Comparison of ENCODE assay signal across 18 cellular contexts in genomic region chr12:112167031-112167461, GRCh38.
"Had no signal": no experiment of that assay in that cellular context is flagged by ENCODE, and none has a peak within 500 bp of the region (broad histone marks: within the 10 kb centered on the region; RNA-seq: fewer than 3 reads in every experiment).

No MANE protein-coding gene starts in this region.

- H3K27me3 ChIP-seq: ascending aorta, esophagus muscularis mucosa, heart right ventricle, upper lobe of right lung had no signal

- DNase-seq: activated T-cell treated with anti-CD3 and anti-CD28 coated beads, Interleukin-2, amount 50 U/mL, for 1 hour; cerebellar nuclear complex; effector CD4-positive, alpha-beta T cell; heart right ventricle; psoas muscle; right cardiac atrium; small intestine; stimulated activated CD4-positive, alpha-beta T cell treated with anti-CD3 and anti-CD28 coated beads, Interleukin-4, amount 100 ng/mL, for 1 hour; T-cell; upper lobe of right lung had no signal

- H3K4me3 Mint-ChIP-seq: activated naive CD4-positive, alpha-beta T cell treated with anti-CD3 and anti-CD28 coated beads, Interleukin-2, amount 50 U/mL, for 24 hours; memory B cell; T-cell had no signal

- FAIRE-seq: endothelial cell of umbilical vein, small intestine had no signal

- H3K9me3 ChIP-seq: ascending aorta, esophagus muscularis mucosa, heart right ventricle, psoas muscle, upper lobe of right lung had no signal

- ATAC-seq: activated CD4-positive, CD25-positive, alpha-beta regulatory T cell treated with anti-CD3 and anti-CD28 coated beads, Interleukin-2, amount 50 U/mL, for 24 hours; heart right ventricle; psoas muscle; right cardiac atrium; SK-N-SH treated with all-trans-retinoic acid at 6 μM for 48 hours; T-cell; upper lobe of right lung had no signal

- H3K9me3 Mint-ChIP-seq: activated naive CD4-positive, alpha-beta T cell treated with anti-CD3 and anti-CD28 coated beads, Interleukin-2, amount 50 U/mL, for 24 hours; activated T-helper 2 cell treated with anti-CD3 and anti-CD28 coated beads, Interferon-gamma antibody, Interleukin-2, Interleukin-4, amounts not matched to agents 10 μg/mL and 5 μg/mL and 100 μg/mL, durations not matched to agents 14 hours and 24 hours and 36 hours; memory B cell; T-cell had no signal

- H3K27me3 Mint-ChIP-seq: activated naive CD4-positive, alpha-beta T cell treated with anti-CD3 and anti-CD28 coated beads, Interleukin-2, amount 50 U/mL, for 24 hours; memory B cell; T-cell had no signal

- H3K4me1 ChIP-seq: ascending aorta, esophagus muscularis mucosa, psoas muscle, upper lobe of right lung had no signal

- H3K27ac Mint-ChIP-seq: activated naive CD4-positive, alpha-beta T cell treated with anti-CD3 and anti-CD28 coated beads, Interleukin-2, amount 50 U/mL, for 24 hours; activated T-helper 2 cell treated with anti-CD3 and anti-CD28 coated beads, Interferon-gamma antibody, Interleukin-2, Interleukin-4, amounts not matched to agents 10 μg/mL and 5 μg/mL and 100 μg/mL, durations not matched to agents 14 hours and 24 hours and 36 hours; memory B cell had no signal

- H3K4me3 ChIP-seq: ascending aorta, esophagus muscularis mucosa, heart right ventricle, psoas muscle, upper lobe of right lung had no signal

- H3K27ac ChIP-seq: ascending aorta, esophagus muscularis mucosa, heart right ventricle, psoas muscle, upper lobe of right lung had no signal
